ENCODE assay signal across 8 cellular contexts in the genomic region with DNA sequence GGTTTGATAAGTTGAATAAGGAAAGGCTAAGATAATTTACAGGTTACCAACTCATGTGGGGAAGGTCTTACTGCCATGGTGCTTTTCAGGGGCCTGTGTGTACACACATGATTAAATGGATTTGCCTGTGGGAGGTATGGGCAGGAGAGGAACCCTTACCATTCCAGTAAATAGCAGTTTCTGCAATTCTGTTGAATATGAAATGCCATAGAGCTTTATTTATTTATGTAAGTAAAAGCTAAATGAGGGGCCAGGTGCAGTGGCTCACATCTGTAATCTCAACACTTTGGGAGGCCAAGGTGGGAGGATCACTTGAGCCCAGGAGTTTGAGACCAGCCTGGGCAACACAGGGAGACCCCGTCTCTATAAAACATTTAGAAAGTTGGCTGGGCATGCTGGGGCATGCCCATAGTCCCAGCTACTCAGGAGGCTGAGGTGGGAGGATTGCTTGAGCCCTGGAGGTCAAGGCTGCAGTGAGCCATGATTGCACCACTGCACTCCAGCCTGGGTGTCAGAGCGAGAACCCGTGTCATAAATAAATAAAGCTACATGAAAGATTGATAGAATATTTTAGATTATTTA. TPM values are rescaled to one million over a fixed set of nuclear protein-coding genes. Genes with fewer than 3 reads are reported as not detected.
A peak's percentile ranks its signal among the peaks of the same experiment; 100 is the strongest.
DNase-seq lines count a peak whose midpoint lies in the region; ATAC-seq and TF ChIP-seq lines count a peak whose summit lies in the region.
"Not testable (repeated sequence)": the region's sequence is repeated elsewhere in the genome, so short reads cannot be mapped to it uniquely, and the experiment has no call there.

No MANE protein-coding gene starts in this region.

- H2AFZ ChIP-seq in mammary epithelial cell (ENCODE audit: low read depth, low read length), result not testable (repeated sequence)

- H3K9me3 Mint-ChIP-seq in CD8-positive, alpha-beta T cell; activated T-helper 17 cell treated with anti-CD3 and anti-CD28 coated beads, Interleukin-2, amount 50 U/mL, for 72 hours: not testable (repeated sequence)

- ATAC-seq in CD8-positive, alpha-beta T cell; SK-N-SH treated with all-trans-retinoic acid at 6 μM for 48 hours; activated T-helper 17 cell treated with anti-CD3 and anti-CD28 coated beads, Interleukin-2, amount 50 U/mL, for 72 hours (replicated peaks): not testable (repeated sequence)

- peak overlapping the region; percentile 87 for H3K27ac Mint-ChIP-seq in CD8-positive, alpha-beta T cell
- H3K27ac Mint-ChIP-seq in activated T-helper 17 cell treated with anti-CD3 and anti-CD28 coated beads, Interleukin-2, amount 50 U/mL, for 72 hours, result peak overlapping the region; percentile 85

- not testable (repeated sequence) for H3K4me3 ChIP-seq in CD8-positive, alpha-beta T cell (ENCODE audit: low read depth, low read length); mammary epithelial cell (replicated peaks in 1 of 3; ENCODE audit: insufficient read depth in 1 of 3, low read depth in 2 of 3, low read length in 3 of 3); cardiac muscle cell; mesodermal cell (ENCODE audit: extremely low read depth, insufficient read depth, low read length, poor library complexity, severe bottlenecking); sigmoid colon; thyroid gland (replicated peaks in 1 of 3)

- not testable (repeated sequence) for H3K27me3 ChIP-seq in CD8-positive, alpha-beta T cell (ENCODE audit: insufficient read depth, low read length); mammary epithelial cell (ENCODE audit: insufficient read depth, low read length); cardiac muscle cell; sigmoid colon; thyroid gland

- not testable (repeated sequence) for BruUV-seq in mammary epithelial cell (replicated peaks; lab: Mats Ljungman, UMichigan)

- not testable (repeated sequence) for TF ChIP-seq EP300 in sigmoid colon (IDR thresholded peaks at IDR 0.05)

- POLR2A ChIA-PET in CD8-positive, alpha-beta T cell (lab: Charles Lee), result interaction anchor here (0.7 to 2.3 kb wide), 4 partner anchors 10 to 58 kb away, joined by 3 to 5 read pairs (median 3); a partner anchor contains a TSS

- not testable (repeated sequence) for TF ChIP-seq CTCF in CD8-positive, alpha-beta T cell (IDR thresholded peaks at IDR 0.05); mammary epithelial cell (conservative IDR thresholded peaks at IDR 0.05 in 1 of 2, IDR thresholded peaks at IDR 0.05 in 1 of 2; ENCODE audit: extremely low read depth in 1 of 2, insufficient read depth in 1 of 2, low read depth in 1 of 2, low read length in 2 of 2); cardiac muscle cell (IDR thresholded peaks at IDR 0.05; ENCODE audit: low read depth, low read length); sigmoid colon (IDR thresholded peaks at IDR 0.05); thyroid gland (IDR thresholded peaks at IDR 0.05)

- H3K4me1 Mint-ChIP-seq in CD8-positive, alpha-beta T cell (ENCODE audit: low read depth), result peaks cover 63% of the 10 kb centered on the region
- peaks cover 28% of the 10 kb centered on the region for H3K4me1 Mint-ChIP-seq in activated T-helper 17 cell treated with anti-CD3 and anti-CD28 coated beads, Interleukin-2, amount 50 U/mL, for 72 hours

- 96% methylated on average over 3 of the region's 3 CpGs for WGBS in mammary epithelial cell (ENCODE audit: low coverage, missing lambda C conversion rate)
- WGBS in mesodermal cell (ENCODE audit: insufficient coverage in 2 of 2), 2 experiments, result no CpG with 5 or more reads among the region's 3 CpGs
- 96 to 97% methylated on average over 3 of the region's 3 CpGs for WGBS in sigmoid colon, 2 donors
- WGBS in thyroid gland, 2 donors, result 96 to 99% methylated on average over 3 of the region's 3 CpGs

- TF ChIP-seq POLR2A in sigmoid colon (IDR thresholded peaks at IDR 0.05); thyroid gland (IDR thresholded peaks at IDR 0.05): not testable (repeated sequence)

- peaks cover 38% of the 10 kb centered on the region for H3K36me3 ChIP-seq in CD8-positive, alpha-beta T cell (ENCODE audit: insufficient read depth, low read length)
- H3K36me3 ChIP-seq in mammary epithelial cell (ENCODE audit: insufficient read depth, low read length), result peaks cover 23% of the 10 kb centered on the region
- peaks cover 29% of the 10 kb centered on the region for H3K36me3 ChIP-seq in cardiac muscle cell
- H3K36me3 ChIP-seq in mesodermal cell (ENCODE audit: control insufficient read depth, insufficient read depth, low read length), result peaks cover 72% of the 10 kb centered on the region
- peaks cover 0 to 62% (median 17%) of the 10 kb centered on the region in 4 donors for H3K36me3 ChIP-seq in sigmoid colon
- peaks cover 16 to 26% of the 10 kb centered on the region in 2 donors for H3K36me3 ChIP-seq in thyroid gland

- intact Hi-C loops in CD8-positive, alpha-beta T cell (cut with DNase I, micrococcal nuclease); mammary epithelial cell (cut with micrococcal nuclease); sigmoid colon (cut with DNase I); thyroid gland (cut with DNase I): not testable (repeated sequence)

- not testable (repeated sequence) for H3K27ac ChIP-seq in CD8-positive, alpha-beta T cell (ENCODE audit: low read depth, low read length)
- H3K27ac ChIP-seq in mammary epithelial cell (ENCODE audit: insufficient read depth, low read depth, low read length) (peak overlapping the region; percentile 24), cardiac muscle cell (peak overlapping the region; percentile 24), mesodermal cell (ENCODE audit: low read depth, low read length, severe bottlenecking) (peak overlapping the region; percentile 57), sigmoid colon (peak overlapping the region; percentile 54 to 68 (median 57)), thyroid gland (peak overlapping the region; percentile 31 to 65 (median 61))

- H3K9ac ChIP-seq in mammary epithelial cell (ENCODE audit: insufficient read depth, low read length), result not testable (repeated sequence)

- H4K20me1 ChIP-seq in mammary epithelial cell (ENCODE audit: insufficient read depth, low read length), result not testable (repeated sequence)

- in situ Hi-C loops in mammary epithelial cell (cut with MboI; ENCODE audit: low sequenced_read_pairs in 2 of 2), result not testable (repeated sequence)

- not testable (repeated sequence) for DNase-seq in CD8-positive, alpha-beta T cell; mammary epithelial cell; cardiac muscle cell (ENCODE audit: low read depth in 1 of 2, low spot score in 1 of 2); sigmoid colon; thyroid gland

- H3K36me3 Mint-ChIP-seq in CD8-positive, alpha-beta T cell, result peaks cover 73% of the 10 kb centered on the region
- H3K36me3 Mint-ChIP-seq in activated T-helper 17 cell treated with anti-CD3 and anti-CD28 coated beads, Interleukin-2, amount 50 U/mL, for 72 hours (ENCODE audit: low read depth), result peaks cover 92% of the 10 kb centered on the region

- H3K4me2 ChIP-seq in mammary epithelial cell (ENCODE audit: insufficient read depth, low read depth, low read length), result not testable (repeated sequence)

- dilution Hi-C loops in mammary epithelial cell (cut with HindIII; ENCODE audit: low sequenced_read_pairs), result not testable (repeated sequence)

- H3K79me2 ChIP-seq in mammary epithelial cell (ENCODE audit: insufficient read depth, low read length), result peaks cover 25% of the 10 kb centered on the region

- H3K9me3 ChIP-seq in CD8-positive, alpha-beta T cell (ENCODE audit: low read length); mammary epithelial cell (replicated peaks; ENCODE audit: insufficient read depth, low read length); cardiac muscle cell (ENCODE audit: low read depth); mesodermal cell (ENCODE audit: control insufficient read depth, low read length); sigmoid colon; thyroid gland: not testable (repeated sequence)

- H3K27me3 Mint-ChIP-seq in CD8-positive, alpha-beta T cell (ENCODE audit: low read depth); activated T-helper 17 cell treated with anti-CD3 and anti-CD28 coated beads, Interleukin-2, amount 50 U/mL, for 72 hours: not testable (repeated sequence)

- H3K4me3 Mint-ChIP-seq in CD8-positive, alpha-beta T cell; activated T-helper 17 cell treated with anti-CD3 and anti-CD28 coated beads, Interleukin-2, amount 50 U/mL, for 72 hours: not testable (repeated sequence)

- peaks cover 23% of the 10 kb centered on the region for H3K4me1 ChIP-seq in CD8-positive, alpha-beta T cell (ENCODE audit: insufficient read depth, low read length)
- H3K4me1 ChIP-seq in mammary epithelial cell (ENCODE audit: insufficient read depth, low read length) (peaks cover 21% of the 10 kb centered on the region), cardiac muscle cell (ENCODE audit: low read depth) (peaks cover 33% of the 10 kb centered on the region), mesodermal cell (ENCODE audit: control insufficient read depth, insufficient read depth, low read length, poor library complexity, severe bottlenecking) (peaks cover 11% of the 10 kb centered on the region), sigmoid colon (peaks cover 0 to 18% (median 11%) of the 10 kb centered on the region in 4 donors)
- not testable (repeated sequence) for H3K4me1 ChIP-seq in thyroid gland

- CTCF ChIA-PET in CD8-positive, alpha-beta T cell (lab: Charles Lee), result interaction anchor here (0.9 to 1.3 kb wide), 2 partner anchors 58 to 60 kb away, joined by 3 read pairs; no protein-coding TSS in a partner anchor
- CTCF ChIA-PET in mammary epithelial cell (lab: Charles Lee; ENCODE audit: low non-redundant PET), result not testable (repeated sequence)

RNA-seq across cellular contexts. Expression of a gene that starts 11.9 kb away (rescaled TPM):
- 100 to 1,000 TPM; 109 TPM for total RNA-seq in CD8-positive, alpha-beta T cell
- 10 to 100 TPM; 82.3 to 89.8 TPM for total RNA-seq in activated T-helper 17 cell treated with anti-CD3 and anti-CD28 coated beads, Interleukin-2, amount 50 U/mL, for 72 hours
- 100 to 1,000 TPM in 1 of 2 donors, 10 to 100 TPM in 1; 51.8 to 129 TPM for total RNA-seq in mammary epithelial cell
- 211 TPM for polyA plus RNA-seq in mammary epithelial cell
- 199 TPM for polyA minus RNA-seq in mammary epithelial cell
- 86.5 and 102 TPM in 2 replicates for total RNA-seq in cardiac muscle cell
- 423 and 459 TPM in 2 replicates for polyA plus RNA-seq in cardiac muscle cell
- 238 TPM for polyA plus RNA-seq in mesodermal cell (2013, experiment 1 of 2)
- polyA plus RNA-seq in mesodermal cell (2013, experiment 2 of 2), result 257 TPM
- total RNA-seq in sigmoid colon, result 100 to 1,000 TPM in 3 of 4 donors, 10 to 100 TPM in 1; 68.7 to 118 (median 105) TPM
- polyA plus RNA-seq in sigmoid colon, result 100 to 1,000 TPM; 231 to 457 (median 332) TPM
- 100 to 1,000 TPM in 2 of 4 donors, 10 to 100 TPM in 2; 76.6 to 113 (median 93.4) TPM for total RNA-seq in thyroid gland

RNA-seq across cellular contexts. Expression of a gene that starts 17.2 kb away (rescaled TPM):
- total RNA-seq in CD8-positive, alpha-beta T cell, result 10 to 100 TPM; 38.2 to 44.6 TPM
- 100 to 1,000 TPM; 118 to 331 TPM for total RNA-seq in activated T-helper 17 cell treated with anti-CD3 and anti-CD28 coated beads, Interleukin-2, amount 50 U/mL, for 72 hours
- total RNA-seq in mammary epithelial cell, result 1 to 10 TPM; 1.5 to 1.7 TPM
- 0.87 TPM for polyA plus RNA-seq in mammary epithelial cell
- 0.21 TPM for polyA minus RNA-seq in mammary epithelial cell
- total RNA-seq in cardiac muscle cell, result 6.7 and 9.9 TPM in 2 replicates
- 11.4 and 15.9 TPM in 2 replicates for polyA plus RNA-seq in cardiac muscle cell
- 1.5 TPM for polyA plus RNA-seq in mesodermal cell (2013, experiment 1 of 2)
- 1.0 TPM for polyA plus RNA-seq in mesodermal cell (2013, experiment 2 of 2)
- 1 to 10 TPM; 3.1 to 4.3 (median 3.6) TPM for total RNA-seq in sigmoid colon
- polyA plus RNA-seq in sigmoid colon, result 1 to 10 TPM; 1.6 to 6.9 (median 1.8) TPM
- 10 to 100 TPM; 16.9 to 33.0 (median 24.4) TPM for total RNA-seq in thyroid gland
